Comparison of ENCODE assay signal across 9 cellular contexts in genomic region chr1:235999259-235999925, GRCh38.
DNase-seq lines count a peak whose midpoint lies in the region; ATAC-seq, FAIRE-seq and TF ChIP-seq lines count a peak whose summit lies in the region.
"Had no signal": no experiment of that assay in that cellular context is flagged by ENCODE, and none has a peak within 500 bp of the region (broad histone marks: within the 10 kb centered on the region; RNA-seq: fewer than 3 reads in every experiment).

No MANE protein-coding gene starts in this region.

- H3K27ac Mint-ChIP-seq in CD4-positive, alpha-beta memory T cell, result peak overlapping the region; percentile 88 to 100 (median 99)

- H3K36me3 ChIP-seq in CD4-positive, alpha-beta memory T cell (ENCODE audit: insufficient read depth, low read length), result no peaks in the 10 kb centered on the region
- H3K36me3 ChIP-seq in HUES6 (ENCODE audit: control insufficient read depth, insufficient read depth, low read length) (no peaks in the 10 kb centered on the region), kidney (ENCODE audit: control insufficient read depth in 1 of 2, insufficient read depth in 2 of 2, low read length in 2 of 2) (peaks cover 4 to 9% of the 10 kb centered on the region in 2 donors)

- no peaks in the 10 kb centered on the region for H3K27me3 ChIP-seq in CD4-positive, alpha-beta memory T cell (ENCODE audit: insufficient read depth, low read length)
- no peaks in the 10 kb centered on the region for H3K27me3 ChIP-seq in HUES6 (ENCODE audit: control insufficient read depth, insufficient read depth, low read length)
- H3K27me3 ChIP-seq in foreskin keratinocyte, result no peaks in the 10 kb centered on the region

- H3K4me3 ChIP-seq in CD4-positive, alpha-beta memory T cell (ENCODE audit: low read length in 2 of 2), result peak overlapping the region in 1 of 2 donors; percentile 15
- H3K4me3 ChIP-seq in HUES6 (ENCODE audit: low read depth, low read length), result no peak overlapping the region
- no peak overlapping the region for H3K4me3 ChIP-seq in kidney (ENCODE audit: low read length in 2 of 2)

- ATAC-seq in GM21515 (IDR thresholded peaks at IDR 0.05; ENCODE audit: unreplicated experiment), result peak; percentile 74
- ATAC-seq in foreskin keratinocyte, result peak; percentile 94

- FAIRE-seq in kidney (lab: Jason Lieb, UNC), result no peak

- no peak for TF ChIP-seq CTCF in foreskin keratinocyte (conservative IDR thresholded peaks at IDR 0.05)
- TF ChIP-seq CTCF in kidney (IDR thresholded peaks at IDR 0.05; ENCODE audit: borderline replicate concordance, extremely low read depth, insufficient read depth), result no peak

- H3K4me1 ChIP-seq in CD4-positive, alpha-beta memory T cell (ENCODE audit: insufficient read depth, low read length), result peaks cover 53% of the 10 kb centered on the region
- peaks cover 24% of the 10 kb centered on the region; the same call in 1 of the 2 replicates for H3K4me1 ChIP-seq in HUES6 (ENCODE audit: control insufficient read depth, insufficient read depth, low read length)
- peaks cover 26% of the 10 kb centered on the region for H3K4me1 ChIP-seq in foreskin keratinocyte
- H3K4me1 ChIP-seq in kidney (ENCODE audit: control insufficient read depth in 1 of 2, insufficient read depth in 1 of 2, low read depth in 1 of 2, low read length in 2 of 2), result no peaks in the 10 kb centered on the region

- peak; percentile 81 to 95 (median 83) for DNase-seq in CD4-positive, alpha-beta memory T cell
- DNase-seq in activated CD8-positive, alpha-beta memory T cell treated with anti-CD3 and anti-CD28 coated beads, Interleukin-2, amount 50 U/mL, for 24 hours (ENCODE audit: extremely low read depth), result peak; percentile 54
- peak; percentile 96 to 99 for DNase-seq in foreskin keratinocyte
- DNase-seq in stimulated activated CD4-positive, alpha-beta T cell treated with anti-CD3 and anti-CD28 coated beads, TNF-alpha, amount 100 ng/mL, for 1 hour (ENCODE audit: low read depth in 3 of 3, low spot score in 1 of 3), result peak; percentile 27 to 42 (median 31)
- DNase-seq in retina, result no peak
- DNase-seq in kidney, result no peak

- intact Hi-C loops in CD4-positive, alpha-beta memory T cell (cut with micrococcal nuclease), result loop anchor here (1.0 to 10.0 kb wide), 3 partner anchors 65 to 357 kb away; partner anchors contain the start of gene NID1
- intact Hi-C loops in kidney (cut with DNase I), result no loop called here

- POLR2A ChIA-PET in CD4-positive, alpha-beta memory T cell (lab: Charles Lee; ENCODE audit: partially characterized antibody), result interaction anchor here (0.6 to 2.7 kb wide), 14 partner anchors 19 to 1521 kb away, joined by 3 to 17 read pairs (median 4); partner anchors contain the start of genes B3GALNT2, ERO1B and LYST

- H3K4me1 Mint-ChIP-seq in CD4-positive, alpha-beta memory T cell, result peaks cover 37 to 58% (median 49%) of the 10 kb centered on the region in 4 donors

- H3K36me3 Mint-ChIP-seq in CD4-positive, alpha-beta memory T cell, result no peaks in the 10 kb centered on the region
- H3K36me3 Mint-ChIP-seq: IgD-negative memory B cell had no signal

- peak overlapping the region; percentile 26 to 88 (median 73) for H3K4me3 Mint-ChIP-seq in CD4-positive, alpha-beta memory T cell

- peak overlapping the region; percentile 90 for H3K27ac ChIP-seq in CD4-positive, alpha-beta memory T cell (ENCODE audit: low read depth, low read length)
- H3K27ac ChIP-seq in HUES6 (ENCODE audit: low read depth, low read length) (peak overlapping the region; percentile 61; the same call in 1 of the 2 replicates), foreskin keratinocyte (peak overlapping the region; percentile 99), kidney (ENCODE audit: low read depth in 2 of 2, low read length in 2 of 2) (peak overlapping the region in 1 of 2 donors; percentile 11)

- H3K9me3 Mint-ChIP-seq in CD4-positive, alpha-beta memory T cell, result no peaks in the 10 kb centered on the region

- H3K9ac ChIP-seq in HUES6 (ENCODE audit: low read length) (no peak overlapping the region), kidney (ENCODE audit: low read length in 2 of 2) (no peak overlapping the region)

- no peaks in the 10 kb centered on the region for H3K27me3 Mint-ChIP-seq in CD4-positive, alpha-beta memory T cell

- no peaks in the 10 kb centered on the region for H3K9me3 ChIP-seq in CD4-positive, alpha-beta memory T cell (ENCODE audit: control insufficient read depth in 1 of 2, low read length in 2 of 2)
- H3K9me3 ChIP-seq in HUES6 (ENCODE audit: control insufficient read depth, insufficient read depth, low read depth, low read length) (no peaks in the 10 kb centered on the region), kidney (ENCODE audit: control insufficient read depth in 1 of 2, low read length in 2 of 2) (no peaks in the 10 kb centered on the region)

- CTCF ChIA-PET in CD4-positive, alpha-beta memory T cell (lab: Charles Lee; ENCODE audit: partially characterized antibody), result interaction anchor here (0.6 to 3.8 kb wide), 7 partner anchors 9 to 495 kb away, joined by 3 to 25 read pairs (median 4); partner anchors contain the start of genes B3GALNT2 and LYST

Comparison
In these comparisons a context has a peak if more than half of its experiments do, and no peak if none do; other contexts are left out.
1. DNase-seq: peak in CD4-positive, alpha-beta memory T cell (5 of 5), activated CD8-positive, alpha-beta memory T cell treated with anti-CD3 and anti-CD28 coated beads, Interleukin-2, amount 50 U/mL, for 24 hours (single experiment), foreskin keratinocyte (2 of 2) and stimulated activated CD4-positive, alpha-beta T cell treated with anti-CD3 and anti-CD28 coated beads, TNF-alpha, amount 100 ng/mL, for 1 hour (3 of 3); none in retina (single experiment) and kidney (single experiment).